ENCODE assay signal across 19 cellular contexts in genomic region chr4:154088741-154089140, GRCh38.
DNase-seq lines count a peak whose midpoint lies in the region; ATAC-seq and TF ChIP-seq lines count a peak whose summit lies in the region.
"Had no signal": no experiment of that assay in that cellular context is flagged by ENCODE, and none has a peak within 500 bp of the region (broad histone marks: within the 10 kb centered on the region; RNA-seq: fewer than 3 reads in every experiment).

No MANE protein-coding gene starts in this region.

- no peak overlapping the region for H3K27ac ChIP-seq in HEK293 (ENCODE audit: extremely low read depth, low read depth, low read length)
- H3K27ac ChIP-seq in substantia nigra (ENCODE audit: low read depth, low read length, poor library complexity, severe bottlenecking), result no peak overlapping the region
- H3K27ac ChIP-seq: SK-N-MC had no signal

- POLR2A ChIA-PET in HEK293 (lab: Yijun Ruan, JAX), result no interaction called here

- no peak overlapping the region for H3K4me3 Mint-ChIP-seq in natural killer cell

- H3K4me1 ChIP-seq in HEK293 (ENCODE audit: control insufficient read depth, insufficient read depth, low read length) (peaks cover 6% of the 10 kb centered on the region; the same call in 1 of the 2 replicates), adipocyte (ENCODE audit: control insufficient read depth, insufficient read depth, low read length) (peaks cover 7% of the 10 kb centered on the region)

- H3K27ac Mint-ChIP-seq in natural killer cell, result no peak overlapping the region

- intact Hi-C loops in Right ventricle myocardium inferior (cut with DNase I) (no loop called here), natural killer cell (cut with micrococcal nuclease) (no loop called here)

- TF ChIP-seq CTCF in HEK293 (tag by site-specific recombination; IDR thresholded peaks at IDR 0.05) (no peak), natural killer cell (IDR thresholded peaks at IDR 0.05) (no peak), GM20000 (IDR thresholded peaks at IDR 0.05; ENCODE audit: extremely low read depth, missing control alignments) (no peak)

- DNase-seq in adipocyte (ENCODE audit: low read depth) (peak; percentile 22), fibroblast of gingiva (ENCODE audit: low read depth) (peak; percentile 24), Right ventricle myocardium inferior (ENCODE audit: missing footprints) (no peak), natural killer cell (no peak), GM20000 (ENCODE audit: low spot score) (no peak), substantia nigra (lab: John Stamatoyannopoulos, UW) (no peak)
- DNase-seq: COR-L47, DMS 273 treated with DMSO at 0.1 percent for 48 hours, DND-41, GOT3, KG1, NCI-H1436, NCI-H2081 treated with DMSO at 0.1 percent for 48 hours, NCI-H446 treated with DMSO at 0.1 percent for 48 hours, NCI-H69, SHP77 had no signal

- H3K9me3 ChIP-seq in HEK293 (ENCODE audit: control insufficient read depth, insufficient read depth, low read depth, low read length) (no peaks in the 10 kb centered on the region), adipocyte (ENCODE audit: control insufficient read depth, low read length) (no peaks in the 10 kb centered on the region)

- H3K36me3 ChIP-seq in HEK293 (ENCODE audit: control insufficient read depth in 2 of 2, insufficient read depth in 1 of 2, low read length in 2 of 2), result no peaks in the 10 kb centered on the region
- H3K36me3 ChIP-seq in adipocyte (ENCODE audit: control insufficient read depth, insufficient read depth, low read length, severe bottlenecking), result no peaks in the 10 kb centered on the region

- no peaks in the 10 kb centered on the region for H3K4me1 Mint-ChIP-seq in natural killer cell

- no peak overlapping the region for H3K4me3 ChIP-seq in HEK293 (ENCODE audit: low read depth, low read length)
- no peak overlapping the region for H3K4me3 ChIP-seq in adipocyte (ENCODE audit: low read length)
- H3K4me3 ChIP-seq: SK-N-MC had no signal

- CTCF ChIA-PET in HEK293 (lab: Yijun Ruan, JAX), result interaction anchor here (0.5 kb wide), 1 partner anchor 534 kb away, joined by 4 read pairs; no protein-coding TSS in a partner anchor

- H3K9me3 Mint-ChIP-seq in natural killer cell, result no peaks in the 10 kb centered on the region

- H3K27me3 ChIP-seq in adipocyte (replicated peaks; ENCODE audit: control insufficient read depth, insufficient read depth, low read length), result no peaks in the 10 kb centered on the region

- ATAC-seq in Right ventricle myocardium inferior, result no peak
- no peak for ATAC-seq in natural killer cell
- ATAC-seq: HepG2 had no signal

- H3K9ac ChIP-seq in adipocyte (ENCODE audit: low read length), result no peak overlapping the region

- H3K36me3 Mint-ChIP-seq in natural killer cell, result no peaks in the 10 kb centered on the region

- no peaks in the 10 kb centered on the region for H3K27me3 Mint-ChIP-seq in natural killer cell (ENCODE audit: low read depth in 2 of 2)

TF ChIP-seq in HEK293, 187 proteins besides CTCF, POLR2A, EP300 and RAD21:
- TF ChIP-seq ZNF513 (tag by site-specific recombination; IDR thresholded peaks at IDR 0.05) (peak; percentile 45; the same call in 1 of the 2 replicates), ZNF837 (tag by site-specific recombination; IDR thresholded peaks at IDR 0.05) (no peak)
TF ChIP-seq in HEK293: peak in this region for 1.

Comparison
In these comparisons a context has a peak if more than half of its experiments do, and no peak if none do; other contexts are left out.
1. DNase-seq: peak in adipocyte (single experiment) and fibroblast of gingiva (single experiment); none in Right ventricle myocardium inferior (single experiment), natural killer cell (single experiment), GM20000 (single experiment) and substantia nigra (0 of 49).